20 cellular contexts compared by ENCODE assay signal in the genomic region with DNA sequence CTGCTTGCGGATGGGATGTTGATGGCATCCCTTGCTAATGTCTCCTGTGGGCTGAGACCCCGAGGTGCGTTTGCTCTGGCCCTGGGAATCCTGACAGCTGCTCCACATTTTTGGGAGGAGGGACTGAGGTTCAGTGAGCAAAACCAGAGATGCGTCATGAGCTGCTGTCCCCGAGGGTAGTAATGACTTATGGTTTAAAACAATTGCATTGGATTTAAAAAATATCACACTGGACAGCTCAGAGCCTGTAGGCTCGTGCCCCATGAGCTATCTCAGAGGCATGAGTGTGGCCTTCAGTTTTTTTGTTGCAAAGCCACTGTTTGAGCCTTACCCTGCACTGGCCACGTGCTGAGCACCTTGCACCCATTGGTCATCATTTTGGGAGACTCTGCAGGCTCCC. TPM values are rescaled to one million over a fixed set of nuclear protein-coding genes. Genes with fewer than 3 reads are reported as not detected.
A peak's percentile ranks its signal among the peaks of the same experiment; 100 is the strongest.
DNase-seq lines count a peak whose midpoint lies in the region; ATAC-seq and TF ChIP-seq lines count a peak whose summit lies in the region.
"Had no signal": no experiment of that assay in that cellular context is flagged by ENCODE, and none has a peak within 500 bp of the region (broad histone marks: within the 10 kb centered on the region; RNA-seq: fewer than 3 reads in every experiment).

No MANE protein-coding gene starts in this region.

- intact Hi-C loops in Right ventricle myocardium superior (cut with DNase I) (no loop called here), left ventricle myocardium superior (cut with micrococcal nuclease) (no loop called here)
- intact Hi-C loops in naive thymus-derived CD4-positive, alpha-beta T cell (cut with micrococcal nuclease) = no loop called here

- no peak overlapping the region for H2AFZ ChIP-seq in osteoblast (ENCODE audit: low read length)

- H3K9me3 Mint-ChIP-seq in naive thymus-derived CD4-positive, alpha-beta T cell = no peaks in the 10 kb centered on the region
- H3K9me3 Mint-ChIP-seq: CD8-positive, alpha-beta memory T cell had no signal

- peak overlapping the region; percentile 33 for H3K27ac ChIP-seq in osteoblast (ENCODE audit: low read depth, low read length)
- no peak overlapping the region for H3K27ac ChIP-seq in naive thymus-derived CD4-positive, alpha-beta T cell (ENCODE audit: low read depth, low read length)
- H3K27ac ChIP-seq: KMS-11 had no signal

- H3K27ac Mint-ChIP-seq in naive thymus-derived CD4-positive, alpha-beta T cell = no peak overlapping the region

- CTCF ChIA-PET in naive thymus-derived CD4-positive, alpha-beta T cell (lab: Charles Lee) = no interaction called here

- H3K27me3 ChIP-seq in osteoblast (ENCODE audit: insufficient read depth, low read length) = no peaks in the 10 kb centered on the region
- no peaks in the 10 kb centered on the region for H3K27me3 ChIP-seq in naive thymus-derived CD4-positive, alpha-beta T cell (ENCODE audit: control insufficient read depth in 2 of 2, insufficient read depth in 2 of 2, low read length in 2 of 2)

- POLR2A ChIA-PET in naive thymus-derived CD4-positive, alpha-beta T cell (lab: Charles Lee) = no interaction called here

- no peak overlapping the region for H3K4me3 ChIP-seq in fibroblast of mammary gland (ENCODE audit: control insufficient read depth, low read depth, low read length)
- H3K4me3 ChIP-seq in osteoblast (ENCODE audit: insufficient read depth, low read length) = no peak overlapping the region
- no peak overlapping the region for H3K4me3 ChIP-seq in naive thymus-derived CD4-positive, alpha-beta T cell (ENCODE audit: low read length)

- peaks cover 0 to 3% (median 0%) of the 10 kb centered on the region in 5 donors for H3K36me3 Mint-ChIP-seq in naive thymus-derived CD4-positive, alpha-beta T cell

- ATAC-seq in Right ventricle myocardium superior (ENCODE audit: poor library complexity) (no peak), left ventricle myocardium superior (no peak), HG02678 (IDR thresholded peaks at IDR 0.05; ENCODE audit: unreplicated experiment) (no peak), GM21619 (IDR thresholded peaks at IDR 0.05; ENCODE audit: unreplicated experiment) (no peak)
- ATAC-seq in naive thymus-derived CD4-positive, alpha-beta T cell = no peak

- no peak overlapping the region for H3K4me2 ChIP-seq in osteoblast (ENCODE audit: insufficient read depth, low read length)
- H3K4me2 ChIP-seq: KMS-11 had no signal

- no peaks in the 10 kb centered on the region for H3K9me3 ChIP-seq in osteoblast (ENCODE audit: low read depth, low read length)
- no peaks in the 10 kb centered on the region for H3K9me3 ChIP-seq in naive thymus-derived CD4-positive, alpha-beta T cell (ENCODE audit: control insufficient read depth in 2 of 3, low read length in 3 of 3)

- no peaks in the 10 kb centered on the region for H3K27me3 Mint-ChIP-seq in naive thymus-derived CD4-positive, alpha-beta T cell

- no peaks in the 10 kb centered on the region for H3K79me2 ChIP-seq in osteoblast (ENCODE audit: insufficient read depth, low read length)

- DNase-seq in Right ventricle myocardium superior (peak; percentile 9), left ventricle myocardium superior (no peak), fibroblast of mammary gland (ENCODE audit: low read depth) (peak; percentile 25), osteoblast (ENCODE audit: insufficient read length, low spot score, missing footprints) (no peak)
- no peak for DNase-seq in central memory CD4-positive, alpha-beta T cell
- no peak for DNase-seq in naive thymus-derived CD4-positive, alpha-beta T cell
- DNase-seq: 8988T; DMS79 treated with DMSO at 0.1 percent for 48 hours; MM.1S; NCI-H1092 treated with DMSO at 0.1 percent for 48 hours; NCI-H2107; NCI-H226; NCI-H524 treated with DMSO at 0.1 percent for 48 hours; NK-92 treated with Interleukin-12 subunit alpha and Interleukin-12 subunit beta, amount 100 ng/mL, for 24 hours; SIG-M5 had no signal

- H3K4me3 Mint-ChIP-seq in naive thymus-derived CD4-positive, alpha-beta T cell = no peak overlapping the region
- H3K4me3 Mint-ChIP-seq: CD8-positive, alpha-beta memory T cell had no signal

- peaks cover 9% of the 10 kb centered on the region for H3K4me1 ChIP-seq in osteoblast (ENCODE audit: insufficient read depth, low read length)
- no peaks in the 10 kb centered on the region for H3K4me1 ChIP-seq in naive thymus-derived CD4-positive, alpha-beta T cell (ENCODE audit: control insufficient read depth in 2 of 2, insufficient read depth in 2 of 2, low read length in 2 of 2)

- no peaks in the 10 kb centered on the region for H3K36me3 ChIP-seq in osteoblast (ENCODE audit: insufficient read depth, low read length)
- H3K36me3 ChIP-seq in naive thymus-derived CD4-positive, alpha-beta T cell (ENCODE audit: control insufficient read depth in 2 of 3, insufficient read depth in 3 of 3, low read length in 3 of 3) = no peaks in the 10 kb centered on the region

- H4K20me1 ChIP-seq in osteoblast (ENCODE audit: insufficient read depth, low read length) = no peaks in the 10 kb centered on the region

- no peak for TF ChIP-seq CTCF in fibroblast of mammary gland (conservative IDR thresholded peaks at IDR 0.05; ENCODE audit: control insufficient read depth, insufficient read depth, low read depth, low read length)
- TF ChIP-seq CTCF in osteoblast (IDR thresholded peaks at IDR 0.05; ENCODE audit: extremely low read depth, low read depth, low read length) = no peak

- peaks cover 0 to 5% (median 0%) of the 10 kb centered on the region in 7 donors for H3K4me1 Mint-ChIP-seq in naive thymus-derived CD4-positive, alpha-beta T cell
- H3K4me1 Mint-ChIP-seq: CD8-positive, alpha-beta memory T cell had no signal

RNA-seq across cellular contexts. Expression of a gene that starts 20.9 kb away (rescaled TPM):
- total RNA-seq in Right ventricle myocardium superior (3.5 TPM), left ventricle myocardium superior (3.5 TPM), osteoblast (1.1 and 1.5 TPM in 2 replicates)
- 100 to 1,000 TPM; 142 to 209 (median 173) TPM for total RNA-seq in naive thymus-derived CD4-positive, alpha-beta T cell
- polyA plus RNA-seq in naive thymus-derived CD4-positive, alpha-beta T cell = 10 to 100 TPM; 36.4 to 57.6 TPM
- polyA plus RNA-seq: BJ had no signal

Comparison
In these comparisons a context has a peak if more than half of its experiments do, and no peak if none do; other contexts are left out.
1. DNase-seq: peak in Right ventricle myocardium superior (single experiment) and fibroblast of mammary gland (single experiment); none in left ventricle myocardium superior (single experiment), osteoblast (single experiment), central memory CD4-positive, alpha-beta T cell (single experiment) and naive thymus-derived CD4-positive, alpha-beta T cell (0 of 9).
2. RNA of a gene that starts 20.9 kb away (total RNA-seq): 142 to 209 TPM in naive thymus-derived CD4-positive, alpha-beta T cell; 3.5 TPM in Right ventricle myocardium superior (single experiment), 3.5 TPM in left ventricle myocardium superior (single experiment) and 1.1 to 1.5 TPM in osteoblast; every median in the first group is over 10 times any median in the second.